Comparison of ENCODE assay signal across 27 cellular contexts in genomic region chrX:16081357-16081756, GRCh38. TPM values are rescaled to one million over a fixed set of nuclear protein-coding genes. Genes with fewer than 3 reads are reported as not detected.
"Had no signal": no experiment of that assay in that cellular context is flagged by ENCODE, and none has a peak within 500 bp of the region (broad histone marks: within the 10 kb centered on the region; RNA-seq: fewer than 3 reads in every experiment).

No MANE protein-coding gene starts in this region.

- H3K27me3 Mint-ChIP-seq: memory B cell had no signal

- H3K4me3 ChIP-seq: coronary artery, dorsolateral prefrontal cortex, esophagus muscularis mucosa, gastroesophageal sphincter, heart right ventricle, left lung, lung, mucosa of descending colon had no signal

- ATAC-seq: foreskin keratinocyte, gastroesophageal sphincter, heart right ventricle, left cardiac atrium, left lung, left ventricle myocardium superior, mucosa of descending colon had no signal

- H3K36me3 ChIP-seq: esophagus muscularis mucosa, gastroesophageal sphincter, heart right ventricle, left lung had no signal

- H3K9me3 ChIP-seq: esophagus muscularis mucosa, gastroesophageal sphincter, heart right ventricle, left lung, mucosa of descending colon had no signal

- FAIRE-seq: endothelial cell of umbilical vein, frontal cortex, keratinocyte had no signal

- H3K4me1 Mint-ChIP-seq: immature natural killer cell, naive B cell had no signal

- H3K9me3 Mint-ChIP-seq: immature natural killer cell, memory B cell had no signal

- H3K4me1 ChIP-seq: esophagus muscularis mucosa, foreskin keratinocyte, gastroesophageal sphincter, heart right ventricle, left lung had no signal

- H3K27ac Mint-ChIP-seq: immature natural killer cell, memory B cell had no signal

- DNase-seq: dermis blood vessel endothelial cell; dorsolateral prefrontal cortex; effector CD4-positive, alpha-beta T cell; effector memory CD4-positive, alpha-beta T cell; foreskin keratinocyte; glutamatergic neuron; head of caudate nucleus; heart right ventricle; hypothalamus; immature natural killer cell; left cardiac atrium; left lung; left ventricle myocardium superior; mammary epithelial cell; mesendoderm; mucosa of descending colon; naive B cell had no signal

- H3K36me3 Mint-ChIP-seq: immature natural killer cell, memory B cell, naive B cell had no signal

- H3K27me3 ChIP-seq: esophagus muscularis mucosa, gastroesophageal sphincter had no signal

- H3K27ac ChIP-seq: coronary artery, dorsolateral prefrontal cortex, esophagus muscularis mucosa, foreskin keratinocyte, heart right ventricle, left lung had no signal

- H3K4me3 Mint-ChIP-seq: immature natural killer cell, memory B cell, naive B cell had no signal

RNA-seq across cellular contexts. Expression of gene GRPR, which starts 42.0 kb away (rescaled TPM):
- total RNA-seq: dermis blood vessel endothelial cell, endothelial cell of umbilical vein, kidney epithelial cell, lower leg skin had no signal
- polyA plus RNA-seq: foreskin keratinocyte, immature natural killer cell had no signal
